Comparison of ENCODE assay signal across 8 cellular contexts in the genomic region with DNA sequence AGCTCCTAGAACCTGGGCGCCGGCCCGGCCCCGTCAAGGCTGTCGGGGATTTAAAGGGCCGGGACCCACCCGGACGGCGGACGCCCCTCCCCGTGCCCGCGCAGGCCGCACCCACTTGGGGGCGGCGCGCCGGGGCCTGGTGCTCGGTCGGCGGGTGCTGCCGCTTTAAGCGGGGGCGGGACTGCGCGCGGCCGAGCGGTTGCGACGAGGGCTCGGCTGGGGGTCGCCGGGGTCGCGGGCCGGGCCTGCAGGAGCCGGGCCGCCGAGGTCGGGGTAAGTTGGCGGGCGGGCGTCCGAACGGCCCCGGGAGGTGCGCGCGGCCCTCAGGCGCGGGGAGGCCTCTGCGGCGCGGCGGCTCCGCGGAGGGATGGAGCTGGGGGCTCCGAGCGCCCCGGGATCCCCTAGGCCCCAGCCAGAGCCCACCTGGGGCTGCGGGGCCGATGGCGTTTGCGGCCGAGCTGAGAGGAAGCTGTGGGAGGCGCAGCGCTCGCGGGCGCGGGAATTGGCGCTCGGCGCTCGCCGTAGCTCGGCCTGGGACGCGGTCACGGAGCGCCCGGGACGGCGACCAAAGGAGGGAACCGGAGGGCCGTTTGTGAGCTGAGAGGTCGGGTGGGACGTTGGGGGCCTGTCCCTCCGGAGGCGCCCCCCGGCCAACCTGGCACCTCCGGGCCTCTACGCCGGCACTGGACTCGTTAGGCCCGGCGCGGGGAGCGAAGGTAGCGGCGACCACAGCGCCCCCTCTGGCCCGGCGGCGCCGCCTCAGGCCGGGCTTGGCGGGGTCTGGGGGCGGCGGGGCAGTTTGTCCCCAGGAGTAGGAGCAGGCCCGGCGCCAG. TPM values are rescaled to one million over a fixed set of nuclear protein-coding genes. Genes with fewer than 3 reads are reported as not detected.
DNase-seq lines count a peak whose midpoint lies in the region; ATAC-seq and TF ChIP-seq lines count a peak whose summit lies in the region.

Gene TRRAP, plus strand, starts transcription at position 168 of the 833 bp plus-strand sequence. CDS start 2,619 bp downstream, outside the sequence.

- CTCF ChIA-PET in RWPE1 (lab: Yijun Ruan, JAX) = interaction anchor here (0.5 to 1.1 kb wide), 6 partner anchors 8 to 270 kb away, joined by 3 read pairs; no protein-coding TSS in a partner anchor
- CTCF ChIA-PET in activated naive CD4-positive, alpha-beta T cell treated with anti-CD3 and anti-CD28 coated beads for 36 hours (lab: Charles Lee) = interaction anchor here (0.7 to 2.1 kb wide), 8 partner anchors 9 to 478 kb away, joined by 3 to 5 read pairs (median 4); partner anchors contain the start of gene BAIAP2L1

- H3K4me1 ChIP-seq in gastroesophageal sphincter (peaks cover 0 to 26% (median 5%) of the 10 kb centered on the region in 3 donors), suprapubic skin (peaks cover 29% of the 10 kb centered on the region)

- DNase-seq in DMS114 treated with DMSO at 0.1 percent for 48 hours (lab: John Stamatoyannopoulos, UW; ENCODE audit: unreplicated experiment) = peak; percentile 32
- DNase-seq in HUDEP-2 (lab: John Stamatoyannopoulos, UW; ENCODE audit: unreplicated experiment in 76 of 76) = peak in 61 of 76 experiments; percentile 5 to 75 (median 38)
- DNase-seq in RWPE1 (ENCODE audit: low spot score) = peak; percentile 70
- peak; percentile 78 for DNase-seq in activated naive CD4-positive, alpha-beta T cell treated with anti-CD3 and anti-CD28 coated beads for 36 hours
- DNase-seq in nucleus accumbens (lab: John Stamatoyannopoulos, UW) = peak in 47 of 56 donors; percentile 9 to 84 (median 49)
- DNase-seq in suprapubic skin (ENCODE audit: low spot score in 2 of 2) = peak; percentile 83 to 85

- TF ChIP-seq POLR2A in gastroesophageal sphincter (IDR thresholded peaks at IDR 0.05) (peak; percentile 27 to 35), suprapubic skin (IDR thresholded peaks at IDR 0.05) (no peak)

- H3K4me3 ChIP-seq in gastroesophageal sphincter = peak within 1 kb of the TSS; percentile 86 to 100
- peak within 1 kb of the TSS; percentile 100 for H3K4me3 ChIP-seq in suprapubic skin

- peak within 1 kb of the TSS; percentile 94 for H3K27ac Mint-ChIP-seq in activated naive CD4-positive, alpha-beta T cell treated with anti-CD3 and anti-CD28 coated beads for 36 hours

- no peaks in the 10 kb centered on the region for H3K27me3 Mint-ChIP-seq in activated naive CD4-positive, alpha-beta T cell treated with anti-CD3 and anti-CD28 coated beads for 36 hours (ENCODE audit: low read depth)

- H3K27me3 ChIP-seq in gastroesophageal sphincter = peaks cover 17% of the 10 kb centered on the region
- H3K27me3 ChIP-seq in suprapubic skin = no peaks in the 10 kb centered on the region

- peak within 1 kb of the TSS; percentile 88 for H3K4me3 Mint-ChIP-seq in activated naive CD4-positive, alpha-beta T cell treated with anti-CD3 and anti-CD28 coated beads for 36 hours

- TF ChIP-seq EP300 in gastroesophageal sphincter (IDR thresholded peaks at IDR 0.05) (no peak), suprapubic skin (IDR thresholded peaks at IDR 0.05) (no peak)

- intact Hi-C loops in activated naive CD4-positive, alpha-beta T cell treated with anti-CD3 and anti-CD28 coated beads for 36 hours (cut with micrococcal nuclease) = loop anchor here (1.0 to 5.0 kb wide), 8 partner anchors 8 to 906 kb away; partner anchors contain the start of genes ARPC1A, BAIAP2L1, BRI3 and TECPR1

- H3K9me3 ChIP-seq in gastroesophageal sphincter = no peaks in the 10 kb centered on the region
- no peaks in the 10 kb centered on the region for H3K9me3 ChIP-seq in suprapubic skin

- WGBS in gastroesophageal sphincter (ENCODE audit: low coverage in 1 of 2), 2 donors = 0% methylated on average over 11 of the region's 113 CpGs; no CpG with 5 or more reads in 1 of the 2 donors
- no CpG with 5 or more reads among the region's 113 CpGs for WGBS in suprapubic skin

- ATAC-seq in GM21360 (IDR thresholded peaks at IDR 0.05; ENCODE audit: unreplicated experiment) (peak; percentile 54), gastroesophageal sphincter (peak; percentile 91)

- H3K27ac ChIP-seq in RWPE1 (peak within 1 kb of the TSS; percentile 82), gastroesophageal sphincter (peak within 1 kb of the TSS; percentile 85 to 97 (median 91)), suprapubic skin (peak within 1 kb of the TSS; percentile 98)

- H3K36me3 Mint-ChIP-seq in activated naive CD4-positive, alpha-beta T cell treated with anti-CD3 and anti-CD28 coated beads for 36 hours (ENCODE audit: low read depth) = peaks cover 18% of the 10 kb centered on the region

- no peaks in the 10 kb centered on the region for H3K9me3 Mint-ChIP-seq in activated naive CD4-positive, alpha-beta T cell treated with anti-CD3 and anti-CD28 coated beads for 36 hours

- H3K36me3 ChIP-seq in gastroesophageal sphincter (peaks cover 0 to 27% of the 10 kb centered on the region in 2 donors), suprapubic skin (peaks cover 10% of the 10 kb centered on the region)

- peaks cover 30% of the 10 kb centered on the region for H3K4me1 Mint-ChIP-seq in activated naive CD4-positive, alpha-beta T cell treated with anti-CD3 and anti-CD28 coated beads for 36 hours (ENCODE audit: low read depth)

- POLR2A ChIA-PET in RWPE1 (lab: Yijun Ruan, JAX; ENCODE audit: low non-redundant PET) = no interaction called here

- peak; percentile 97 for TF ChIP-seq CTCF in RWPE1 (conservative IDR thresholded peaks at IDR 0.05; ENCODE audit: low read depth)
- TF ChIP-seq CTCF in gastroesophageal sphincter (IDR thresholded peaks at IDR 0.05) = peak; percentile 80 to 99 (median 92)
- TF ChIP-seq CTCF in suprapubic skin (IDR thresholded peaks at IDR 0.05) = peak; percentile 51 to 98

RNA-seq across cellular contexts. Expression of gene TRRAP, which starts in this region (rescaled TPM):
- 10 to 100 TPM; 33.5 to 37.4 TPM for total RNA-seq in activated naive CD4-positive, alpha-beta T cell treated with anti-CD3 and anti-CD28 coated beads for 36 hours
- 10 to 100 TPM; 19.1 to 34.8 (median 28.4) TPM for total RNA-seq in gastroesophageal sphincter
- total RNA-seq in suprapubic skin = 10 to 100 TPM; 46.2 to 97.1 (median 65.7) TPM

Comparison
In these comparisons a context has a peak if more than half of its experiments do, and no peak if none do; other contexts are left out.
1. Peak in every context shown above with its lines: DNase-seq, ATAC-seq, H3K4me3 ChIP-seq and H3K27ac ChIP-seq.
2. DNase-seq: peak in every context shown above with its lines; median percentile 84 in suprapubic skin; 78 in activated naive CD4-positive, alpha-beta T cell treated with anti-CD3 and anti-CD28 coated beads for 36 hours; 70 in RWPE1; 49 in nucleus accumbens; 38 in HUDEP-2; 32 in DMS114 treated with DMSO at 0.1 percent for 48 hours.
3. POLR2A ChIP-seq: peak in gastroesophageal sphincter (2 of 2); none in suprapubic skin (0 of 2).